17 cellular contexts compared by ENCODE assay signal in the genomic region with DNA sequence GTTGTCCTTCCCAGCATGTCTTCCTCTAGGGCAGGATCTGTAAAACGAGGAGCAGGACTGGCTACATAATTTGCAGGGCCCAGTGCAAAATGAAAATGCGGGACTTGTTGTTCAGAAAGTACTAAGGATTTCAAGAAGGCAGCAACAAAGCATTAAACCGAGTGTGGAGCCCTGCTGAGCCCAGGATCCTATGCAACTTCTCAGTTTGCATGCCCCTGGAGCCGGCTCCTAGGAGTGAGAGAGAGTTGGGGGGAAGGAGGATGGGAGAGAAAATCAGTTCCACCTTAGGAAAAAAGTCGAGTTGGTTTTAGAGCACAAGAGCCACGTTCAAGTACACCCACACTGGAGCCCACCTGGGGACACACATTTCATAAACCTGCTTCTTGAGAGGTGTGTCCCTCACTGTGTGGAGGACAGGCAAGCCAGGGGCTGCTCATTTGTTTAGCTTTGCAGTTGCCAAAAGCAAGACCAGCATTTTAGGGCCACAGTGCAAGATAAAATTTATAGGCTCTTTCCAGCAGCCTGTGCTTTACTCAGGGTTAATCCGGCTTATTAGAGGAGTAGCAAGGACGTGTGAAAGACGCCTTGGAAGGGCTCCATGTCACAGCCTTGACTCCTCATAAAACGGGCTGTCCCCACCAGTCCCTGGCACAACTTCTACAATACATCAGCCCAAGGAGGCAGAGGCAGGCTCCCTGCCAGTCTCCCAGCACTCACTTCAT.
DNase-seq lines count a peak whose midpoint lies in the region; ATAC-seq and TF ChIP-seq lines count a peak whose summit lies in the region.
"Had no signal": no experiment of that assay in that cellular context is flagged by ENCODE, and none has a peak within 500 bp of the region (broad histone marks: within the 10 kb centered on the region; RNA-seq: fewer than 3 reads in every experiment).

No MANE protein-coding gene starts in this region.

- no peaks in the 10 kb centered on the region for H3K36me3 ChIP-seq in sigmoid colon
- H3K36me3 ChIP-seq: left lung had no signal

- ATAC-seq in HG02571 (IDR thresholded peaks at IDR 0.05; ENCODE audit: unreplicated experiment), result no peak
- ATAC-seq: activated CD8-positive, alpha-beta memory T cell treated with anti-CD3 and anti-CD28 coated beads, Interleukin-2, amount 10 ng/mL, durations not matched to agents 7 days and 5 days had no signal

- no peak for TF ChIP-seq POLR2A in sigmoid colon (IDR thresholded peaks at IDR 0.05)

- WGBS in sigmoid colon, 2 donors, result 70 to 75% methylated on average over 10 of the region's 10 CpGs

- H3K27me3 ChIP-seq in sigmoid colon, result no peaks in the 10 kb centered on the region
- H3K27me3 ChIP-seq: left lung had no signal

- peaks cover 0 to 58% (median 40%) of the 10 kb centered on the region in 4 donors for H3K4me1 ChIP-seq in sigmoid colon

- TF ChIP-seq CTCF in sigmoid colon (IDR thresholded peaks at IDR 0.05), result no peak

- no peak overlapping the region for H3K4me3 ChIP-seq in sigmoid colon
- H3K4me3 ChIP-seq: left lung, PC-9 had no signal

- H3K27ac ChIP-seq in sigmoid colon, result peak overlapping the region in 3 of 4 donors; percentile 52 to 70 (median 56)
- H3K27ac ChIP-seq: PC-9 had no signal

- no peaks in the 10 kb centered on the region for H3K9me3 ChIP-seq in sigmoid colon
- H3K9me3 ChIP-seq: left lung, SK-N-SH had no signal

- DNase-seq in ELF-1 (ENCODE audit: low read depth, low spot score), result peak; percentile 48
- peak in 38 of 58 donors; percentile 8 to 82 (median 28) for DNase-seq in anterior cingulate cortex (lab: John Stamatoyannopoulos, UW)
- peak; percentile 71 for DNase-seq in islet precursor cell
- no peak for DNase-seq in sigmoid colon
- DNase-seq in SHP77 (lab: John Stamatoyannopoulos, UW), result no peak
- DNase-seq in NCI-H524 (lab: John Stamatoyannopoulos, UW), result no peak
- no peak for DNase-seq in activated CD4-positive, alpha-beta T cell treated with anti-CD3 and anti-CD28 coated beads, Interleukin-2, amount 50 U/mL, for 48 hours
- DNase-seq: activated CD8-positive, alpha-beta memory T cell treated with anti-CD3 and anti-CD28 coated beads, Interleukin-2, amount 10 ng/mL, durations not matched to agents 7 days and 5 days; activated effector memory CD4-positive, alpha-beta T cell treated with anti-CD3 and anti-CD28 coated beads, Interleukin-2, amount 50 U/mL, for 16 hours; IMR-90; NCI-H2029 treated with DMSO at 0.1 percent for 48 hours; NCI-H526 treated with DMSO at 0.1 percent for 48 hours; PC-9; SK-N-SH; T-helper 9 cell had no signal

- intact Hi-C loops in sigmoid colon (cut with DNase I), result loop anchor here (10.0 kb wide), 1 partner anchor 159 kb away; a partner anchor contains a TSS

- no peak for TF ChIP-seq EP300 in sigmoid colon (IDR thresholded peaks at IDR 0.05)

Comparison
In these comparisons a context has a peak if more than half of its experiments do, and no peak if none do; other contexts are left out.
1. DNase-seq: peak in ELF-1 (single experiment), anterior cingulate cortex (38 of 58) and islet precursor cell (single experiment); none in sigmoid colon (single experiment), SHP77 (0 of 2), NCI-H524 (0 of 2) and activated CD4-positive, alpha-beta T cell treated with anti-CD3 and anti-CD28 coated beads, Interleukin-2, amount 50 U/mL, for 48 hours (0 of 2).